ENCODE assay signal across 8 cellular contexts in the genomic region with DNA sequence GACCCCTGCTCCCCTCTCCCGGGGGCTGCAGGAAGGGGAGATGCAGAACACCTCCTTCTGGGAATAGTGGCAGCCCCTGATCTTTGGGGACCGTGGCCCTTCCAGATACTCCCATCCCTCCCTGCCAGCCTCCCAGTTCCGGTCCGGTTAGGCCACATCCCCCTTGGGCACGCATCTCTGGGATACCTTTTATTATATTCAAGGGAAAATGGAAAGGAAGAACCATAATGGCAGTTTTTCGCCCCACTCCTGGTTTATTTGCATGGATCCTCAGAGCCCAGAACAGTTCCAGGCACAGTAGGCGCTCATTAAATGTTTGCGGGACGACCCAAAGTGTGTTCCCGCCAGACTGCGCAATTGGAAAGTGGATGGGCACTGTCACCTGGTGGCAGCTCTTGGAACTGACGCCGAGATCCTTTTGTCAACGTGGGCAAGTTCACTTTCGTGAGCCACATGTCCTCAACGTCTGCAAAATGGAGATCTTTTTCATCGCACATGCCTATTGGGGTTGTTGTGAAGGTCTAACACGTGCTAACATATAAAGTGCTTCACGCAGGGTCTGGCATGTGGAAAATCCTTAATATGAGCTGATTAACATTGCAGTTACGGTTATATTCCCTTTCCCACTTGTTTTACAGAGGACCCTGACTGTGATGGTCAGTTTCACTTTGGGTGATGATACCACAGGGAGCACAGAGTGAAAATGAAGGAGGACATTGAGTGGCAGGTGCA. TPM values are rescaled to one million over a fixed set of nuclear protein-coding genes. Genes with fewer than 3 reads are reported as not detected.
DNase-seq lines count a peak whose midpoint lies in the region; ATAC-seq and TF ChIP-seq lines count a peak whose summit lies in the region.

No MANE protein-coding gene starts in this region.

- peaks cover 8% of the 10 kb centered on the region for H3K27me3 ChIP-seq in endocrine pancreas (ENCODE audit: control insufficient read depth, insufficient read depth, low read length)

- POLR2A ChIA-PET in GM10248 (lab: Yijun Ruan, JAX), result interaction anchor here (0.6 kb wide), 1 partner anchor 773 kb away, joined by 5 read pairs; the partner anchor contains the start of gene ITPRIPL2

- H3K4me1 ChIP-seq in endocrine pancreas (ENCODE audit: control insufficient read depth, insufficient read depth, low read length) (no peaks in the 10 kb centered on the region), mucosa of descending colon (ENCODE audit: low read depth) (peaks cover 16% of the 10 kb centered on the region)

- intact Hi-C loops in mucosa of descending colon (cut with DNase I, micrococcal nuclease), result loop anchor here (5.0 to 10.0 kb wide), 4 partner anchors 171 to 329 kb away; partner anchors contain the start of genes VPS35L (in 2 of the 2), IQCK (in 1 of the 2) and KNOP1 (in 1 of the 2)

- peak; percentile 96 for TF ChIP-seq CTCF in GM10248 (IDR thresholded peaks at IDR 0.05; ENCODE audit: control extremely low read depth, extremely low read depth, low read depth, missing control alignments)
- TF ChIP-seq CTCF in mucosa of descending colon (IDR thresholded peaks at IDR 0.05), result peak; percentile 98

- ATAC-seq in HG03571 (IDR thresholded peaks at IDR 0.05; ENCODE audit: unreplicated experiment) (peak; percentile 49), mucosa of descending colon (peak; percentile 80), HG02571 (IDR thresholded peaks at IDR 0.05; ENCODE audit: unreplicated experiment) (no peak)

- DNase-seq in GM10248 (ENCODE audit: extremely low spot score) (peak; percentile 75), NOMO-1 treated with dmso at 0.1 percent for 144 hours (lab: John Stamatoyannopoulos, UW; ENCODE audit: unreplicated experiment) (peak; percentile 66), mucosa of descending colon (peak; percentile 61 to 89 (median 86))
- DNase-seq in activated CD8-positive, alpha-beta memory T cell treated with anti-CD3 and anti-CD28 coated beads for 48 hours (ENCODE audit: low read depth in 2 of 3, low spot score in 2 of 3), result peak; percentile 56 to 71 (median 62)
- peak; percentile 53 to 54 for DNase-seq in stimulated activated CD8-positive, alpha-beta memory T cell treated with anti-CD3 and anti-CD28 coated beads, Interleukin-2, amount 100 ng/mL, for 1 hour (ENCODE audit: low read depth in 2 of 2)

- CTCF ChIA-PET in GM10248 (lab: Yijun Ruan, JAX), result interaction anchor here (0.8 to 4.9 kb wide), 21 partner anchors 9 to 497 kb away, joined by 3 to 65 read pairs (median 4); partner anchors contain the start of gene VPS35L

- H3K4me3 ChIP-seq in endocrine pancreas (ENCODE audit: control insufficient read depth, insufficient read depth, low read length), result peak overlapping the region; percentile 29
- H3K4me3 ChIP-seq in mucosa of descending colon, result no peak overlapping the region

- H3K9ac ChIP-seq in endocrine pancreas (ENCODE audit: control insufficient read depth, insufficient read depth, low read length), result no peak overlapping the region

- H3K9me3 ChIP-seq in endocrine pancreas (ENCODE audit: control insufficient read depth, low read length) (no peaks in the 10 kb centered on the region), mucosa of descending colon (no peaks in the 10 kb centered on the region)

- H3K36me3 ChIP-seq in endocrine pancreas (ENCODE audit: control insufficient read depth, insufficient read depth, low read length) (no peaks in the 10 kb centered on the region), mucosa of descending colon (ENCODE audit: low read depth) (no peaks in the 10 kb centered on the region)

RNA-seq across cellular contexts. Expression of gene GPRC5B, which starts 1.6 kb away (rescaled TPM):
- 10 to 100 TPM in 1 of 3 donors, 1 to 10 TPM in 2; 2.8 to 14.6 (median 6.2) TPM for total RNA-seq in mucosa of descending colon
